In the genomic region with DNA sequence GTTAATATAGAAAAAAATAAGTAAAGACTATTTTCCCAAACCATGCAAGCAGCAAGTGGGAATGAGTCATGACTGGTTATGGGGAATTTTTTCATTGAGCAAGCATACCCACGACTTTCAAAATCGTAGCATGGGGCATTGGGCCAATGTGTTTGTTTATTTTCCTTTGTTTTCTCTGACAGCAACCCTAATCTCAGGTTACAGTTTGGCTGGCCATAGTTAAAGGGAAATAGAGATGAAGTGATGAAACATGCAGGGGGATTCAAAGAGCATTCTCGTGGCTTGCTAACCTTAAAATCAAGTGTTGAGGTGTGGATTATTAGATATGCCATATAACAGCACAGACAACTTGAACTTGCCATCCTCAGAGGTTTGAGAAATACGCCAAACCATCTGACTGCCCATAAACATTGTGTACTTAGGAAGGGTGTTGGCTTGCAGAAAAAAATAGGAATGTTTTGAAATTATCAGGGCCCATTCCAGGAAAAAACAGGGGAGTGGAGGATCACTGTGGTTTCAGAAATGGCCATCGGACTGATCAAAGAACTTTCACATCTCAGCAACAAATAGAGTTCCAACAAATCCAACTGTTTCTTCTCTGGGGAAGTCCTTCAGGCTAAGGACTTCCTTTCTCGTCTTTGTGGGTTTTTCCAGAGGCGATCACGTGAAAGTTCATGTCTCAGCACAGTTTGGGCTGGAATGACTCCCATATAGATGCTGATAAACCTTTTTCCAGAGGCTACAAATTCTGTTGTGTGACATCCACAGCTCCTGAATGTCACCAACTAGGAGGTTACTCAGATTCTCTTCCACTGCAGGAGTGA, we compare ENCODE assay signal across 8 cellular contexts.
DNase-seq lines count a peak whose midpoint lies in the region; ATAC-seq, FAIRE-seq and TF ChIP-seq lines count a peak whose summit lies in the region.

No MANE protein-coding gene starts in this region.

- POLR2A ChIA-PET in activated CD8-positive, alpha-beta T cell treated with anti-CD3 and anti-CD28 coated beads for 36 hours (lab: Charles Lee): interaction anchor here (1.2 kb wide), 1 partner anchor 12 kb away, joined by 3 read pairs; no protein-coding TSS in a partner anchor
- POLR2A ChIA-PET in activated CD8-positive, alpha-beta T cell treated with anti-CD3 and anti-CD28 coated beads, Interleukin-2, amount 10 ng/mL, durations not matched to agents 7 days and 5 days (lab: Charles Lee): no interaction called here
- POLR2A ChIA-PET in WTC11 (lab: Charles Lee): no interaction called here

- no peaks in the 10 kb centered on the region for H3K9me1 ChIP-seq in keratinocyte (ENCODE audit: control insufficient read depth, extremely low read depth, insufficient read depth, low read length)

- no peaks in the 10 kb centered on the region for H3K9me3 ChIP-seq in keratinocyte (ENCODE audit: control insufficient read depth, low read depth, low read length)
- H3K9me3 ChIP-seq in upper lobe of right lung: no peaks in the 10 kb centered on the region

- DNase-seq in activated CD8-positive, alpha-beta T cell treated with anti-CD3 and anti-CD28 coated beads for 36 hours: no peak
- DNase-seq in activated CD8-positive, alpha-beta T cell treated with anti-CD3 and anti-CD28 coated beads, Interleukin-2, amount 10 ng/mL, durations not matched to agents 7 days and 5 days: no peak
- DNase-seq in WTC11 (ENCODE audit: low spot score) (no peak), keratinocyte (ENCODE audit: low read depth, low spot score) (no peak), upper lobe of right lung (no peak), RPMI8226 (no peak)

- H3K4me3 Mint-ChIP-seq in activated CD8-positive, alpha-beta T cell treated with anti-CD3 and anti-CD28 coated beads for 36 hours: no peak overlapping the region
- H3K4me3 Mint-ChIP-seq in activated CD8-positive, alpha-beta T cell treated with anti-CD3 and anti-CD28 coated beads, Interleukin-2, amount 10 ng/mL, durations not matched to agents 7 days and 5 days: no peak overlapping the region
- H3K4me3 Mint-ChIP-seq in WTC11: no peak overlapping the region

- H3K27me3 Mint-ChIP-seq in activated CD8-positive, alpha-beta T cell treated with anti-CD3 and anti-CD28 coated beads for 36 hours: no peaks in the 10 kb centered on the region
- no peaks in the 10 kb centered on the region for H3K27me3 Mint-ChIP-seq in activated CD8-positive, alpha-beta T cell treated with anti-CD3 and anti-CD28 coated beads, Interleukin-2, amount 10 ng/mL, durations not matched to agents 7 days and 5 days (ENCODE audit: low read depth)
- no peaks in the 10 kb centered on the region for H3K27me3 Mint-ChIP-seq in WTC11 (ENCODE audit: low read depth)

- no peak for ATAC-seq in activated CD8-positive, alpha-beta T cell treated with anti-CD3 and anti-CD28 coated beads for 36 hours
- no peak for ATAC-seq in activated CD8-positive, alpha-beta T cell treated with anti-CD3 and anti-CD28 coated beads, Interleukin-2, amount 10 ng/mL, durations not matched to agents 7 days and 5 days
- ATAC-seq in WTC11 (no peak), upper lobe of right lung (peak; percentile 55), GM19035 (IDR thresholded peaks at IDR 0.05; ENCODE audit: unreplicated experiment) (no peak), HG02840 (IDR thresholded peaks at IDR 0.05; ENCODE audit: low FRiP score, unreplicated experiment) (no peak)

- no peaks in the 10 kb centered on the region for H3K36me3 Mint-ChIP-seq in activated CD8-positive, alpha-beta T cell treated with anti-CD3 and anti-CD28 coated beads for 36 hours (ENCODE audit: low read depth)
- H3K36me3 Mint-ChIP-seq in activated CD8-positive, alpha-beta T cell treated with anti-CD3 and anti-CD28 coated beads, Interleukin-2, amount 10 ng/mL, durations not matched to agents 7 days and 5 days (ENCODE audit: low read depth): no peaks in the 10 kb centered on the region
- peaks cover 12% of the 10 kb centered on the region for H3K36me3 Mint-ChIP-seq in WTC11

- intact Hi-C loops in activated CD8-positive, alpha-beta T cell treated with anti-CD3 and anti-CD28 coated beads for 36 hours (cut with micrococcal nuclease): no loop called here
- intact Hi-C loops in upper lobe of right lung (cut with DNase I): no loop called here

- H3K27ac Mint-ChIP-seq in activated CD8-positive, alpha-beta T cell treated with anti-CD3 and anti-CD28 coated beads for 36 hours: peak overlapping the region; percentile 3
- no peak overlapping the region for H3K27ac Mint-ChIP-seq in activated CD8-positive, alpha-beta T cell treated with anti-CD3 and anti-CD28 coated beads, Interleukin-2, amount 10 ng/mL, durations not matched to agents 7 days and 5 days
- no peak overlapping the region; the same call in 1 of the 2 replicates for H3K27ac Mint-ChIP-seq in WTC11

- peak; percentile 62 for FAIRE-seq in keratinocyte (lab: Jason Lieb, UNC)

- no peaks in the 10 kb centered on the region for H4K20me1 ChIP-seq in keratinocyte (ENCODE audit: control insufficient read depth, extremely low read depth, insufficient read depth, low read length)

- H3K4me1 ChIP-seq in keratinocyte (ENCODE audit: control insufficient read depth, extremely low read depth, insufficient read depth, low read length) (peaks cover 15% of the 10 kb centered on the region), upper lobe of right lung (peaks cover 17% of the 10 kb centered on the region)

- peak overlapping the region; percentile 73 for H3K4me2 ChIP-seq in keratinocyte (ENCODE audit: control insufficient read depth, extremely low read depth, insufficient read depth, low read depth, low read length)

- H3K4me3 ChIP-seq in keratinocyte (ENCODE audit: control insufficient read depth in 2 of 3, extremely low read depth in 1 of 3, insufficient read depth in 2 of 3, low read depth in 1 of 3, low read length in 3 of 3) (peak overlapping the region in 2 of 3 experiments; percentile 23 to 37), upper lobe of right lung (no peak overlapping the region)

- H2AFZ ChIP-seq in keratinocyte (ENCODE audit: control insufficient read depth, low read length): peak overlapping the region; percentile 36

- CTCF ChIA-PET in activated CD8-positive, alpha-beta T cell treated with anti-CD3 and anti-CD28 coated beads for 36 hours (lab: Charles Lee): no interaction called here
- CTCF ChIA-PET in activated CD8-positive, alpha-beta T cell treated with anti-CD3 and anti-CD28 coated beads, Interleukin-2, amount 10 ng/mL, durations not matched to agents 7 days and 5 days (lab: Charles Lee): interaction anchor here (1.0 to 1.9 kb wide), 3 partner anchors 11 to 193 kb away, joined by 3 to 6 read pairs (median 5); no protein-coding TSS in a partner anchor
- CTCF ChIA-PET in WTC11 (lab: Charles Lee): interaction anchor here (1.1 kb wide), 1 partner anchor 193 kb away, joined by 3 read pairs; no protein-coding TSS in a partner anchor

- no peaks in the 10 kb centered on the region for H3K36me3 ChIP-seq in keratinocyte (ENCODE audit: control insufficient read depth in 2 of 2, extremely low read depth in 1 of 2, insufficient read depth in 2 of 2, low read length in 2 of 2)
- H3K36me3 ChIP-seq in upper lobe of right lung: no peaks in the 10 kb centered on the region

- TF ChIP-seq CTCF in activated CD8-positive, alpha-beta T cell treated with anti-CD3 and anti-CD28 coated beads for 36 hours (IDR thresholded peaks at IDR 0.05): no peak
- TF ChIP-seq CTCF in WTC11 (IDR thresholded peaks at IDR 0.05) (no peak), keratinocyte (optimal IDR thresholded peaks at IDR 0.05 in 1 of 3, IDR thresholded peaks at IDR 0.05 in 1 of 3, conservative IDR thresholded peaks at IDR 0.05 in 1 of 3; ENCODE audit: extremely low read depth in 1 of 3, insufficient read depth in 2 of 3, low read length in 3 of 3) (no peak), upper lobe of right lung (IDR thresholded peaks at IDR 0.05) (no peak)

- peak overlapping the region; percentile 26 for H3K9ac ChIP-seq in keratinocyte (ENCODE audit: control insufficient read depth, extremely low read depth, insufficient read depth, low read length)

- H3K27me3 ChIP-seq in keratinocyte (ENCODE audit: control insufficient read depth, extremely low read depth, insufficient read depth, low read length): peaks cover 6% of the 10 kb centered on the region
- H3K27me3 ChIP-seq in upper lobe of right lung: no peaks in the 10 kb centered on the region

- no peaks in the 10 kb centered on the region for H3K79me2 ChIP-seq in keratinocyte (ENCODE audit: control insufficient read depth, insufficient read depth, low read length)

- dilution Hi-C loops in keratinocyte (cut with MboI; ENCODE audit: extremely low pct_ligation_motif_present, low sequenced_read_pairs): no loop called here

- H3K9me3 Mint-ChIP-seq in activated CD8-positive, alpha-beta T cell treated with anti-CD3 and anti-CD28 coated beads for 36 hours: no peaks in the 10 kb centered on the region
- H3K9me3 Mint-ChIP-seq in activated CD8-positive, alpha-beta T cell treated with anti-CD3 and anti-CD28 coated beads, Interleukin-2, amount 10 ng/mL, durations not matched to agents 7 days and 5 days (ENCODE audit: insufficient read depth): no peaks in the 10 kb centered on the region
- H3K9me3 Mint-ChIP-seq in WTC11: peaks cover 17% of the 10 kb centered on the region

- peaks cover 37% of the 10 kb centered on the region for H3K4me1 Mint-ChIP-seq in activated CD8-positive, alpha-beta T cell treated with anti-CD3 and anti-CD28 coated beads for 36 hours (ENCODE audit: low read depth)
- peaks cover 25% of the 10 kb centered on the region for H3K4me1 Mint-ChIP-seq in activated CD8-positive, alpha-beta T cell treated with anti-CD3 and anti-CD28 coated beads, Interleukin-2, amount 10 ng/mL, durations not matched to agents 7 days and 5 days (ENCODE audit: low read depth)
- H3K4me1 Mint-ChIP-seq in WTC11: peaks cover 26% of the 10 kb centered on the region

- H3K27ac ChIP-seq in keratinocyte (ENCODE audit: control insufficient read depth, insufficient read depth, low read length): peak overlapping the region; percentile 67
- peak overlapping the region; percentile 63 for H3K27ac ChIP-seq in upper lobe of right lung

TF ChIP-seq in WTC11, 78 proteins besides CTCF, POLR2A, EP300 and RAD21 (continues in another document):
- peak; percentile 92 for TF ChIP-seq GABPB1 (CRISPR knock-in tag; IDR thresholded peaks at IDR 0.05)
- TF ChIP-seq, protein P1, sequence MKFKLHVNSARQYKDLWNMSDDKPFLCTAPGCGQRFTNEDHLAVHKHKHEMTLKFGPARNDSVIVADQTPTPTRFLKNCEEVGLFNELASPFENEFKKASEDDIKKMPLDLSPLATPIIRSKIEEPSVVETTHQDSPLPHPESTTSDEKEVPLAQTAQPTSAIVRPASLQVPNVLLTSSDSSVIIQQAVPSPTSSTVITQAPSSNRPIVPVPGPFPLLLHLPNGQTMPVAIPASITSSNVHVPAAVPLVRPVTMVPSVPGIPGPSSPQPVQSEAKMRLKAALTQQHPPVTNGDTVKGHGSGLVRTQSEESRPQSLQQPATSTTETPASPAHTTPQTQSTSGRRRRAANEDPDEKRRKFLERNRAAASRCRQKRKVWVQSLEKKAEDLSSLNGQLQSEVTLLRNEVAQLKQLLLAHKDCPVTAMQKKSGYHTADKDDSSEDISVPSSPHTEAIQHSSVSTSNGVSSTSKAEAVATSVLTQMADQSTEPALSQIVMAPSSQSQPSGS (CRISPR knock-in tag; IDR thresholded peaks at IDR 0.05; ENCODE audit: borderline replicate concordance, low read depth): no peak
